24 cellular contexts compared by ENCODE assay signal in genomic region chr21:45155910-45156309, GRCh38.
"Had no signal": no experiment of that assay in that cellular context is flagged by ENCODE, and none has a peak within 500 bp of the region (broad histone marks: within the 10 kb centered on the region; RNA-seq: fewer than 3 reads in every experiment).

No MANE protein-coding gene starts in this region.

- H3K4me2 ChIP-seq: smooth muscle cell had no signal

- H3K9me3 Mint-ChIP-seq: activated naive CD4-positive, alpha-beta T cell treated with anti-CD3 and anti-CD28 coated beads, Interleukin-2, amount 50 U/mL, for 24 hours; activated T-helper 1 cell treated with anti-CD3 and anti-CD28 coated beads, Interleukin-12 subunit alpha, Interleukin-12 subunit beta, Interleukin-2, Interleukin-4 antibody, amounts not matched to agents 30 ng/mL and 10 ng/mL and 1 ng/mL, durations not matched to agents 14 hours and 24 hours and 36 hours had no signal

- H3K27me3 Mint-ChIP-seq: activated naive CD4-positive, alpha-beta T cell treated with anti-CD3 and anti-CD28 coated beads, Interleukin-2, amount 50 U/mL, for 24 hours; brain; naive B cell had no signal

- FAIRE-seq: kidney had no signal

- H3K36me3 ChIP-seq: lower lobe of right lung had no signal

- H3K4me3 Mint-ChIP-seq: activated naive CD4-positive, alpha-beta T cell treated with anti-CD3 and anti-CD28 coated beads, Interleukin-2, amount 50 U/mL, for 24 hours; activated T-helper 1 cell treated with anti-CD3 and anti-CD28 coated beads, Interleukin-12 subunit alpha, Interleukin-12 subunit beta, Interleukin-2, Interleukin-4 antibody, amounts not matched to agents 30 ng/mL and 10 ng/mL and 1 ng/mL, durations not matched to agents 14 hours and 24 hours and 36 hours; brain had no signal

- H3K27ac Mint-ChIP-seq: activated naive CD4-positive, alpha-beta T cell treated with anti-CD3 and anti-CD28 coated beads, Interleukin-2, amount 50 U/mL, for 24 hours; activated T-helper 1 cell treated with anti-CD3 and anti-CD28 coated beads, Interleukin-12 subunit alpha, Interleukin-12 subunit beta, Interleukin-2, Interleukin-4 antibody, amounts not matched to agents 30 ng/mL and 10 ng/mL and 1 ng/mL, durations not matched to agents 14 hours and 24 hours and 36 hours had no signal

- DNase-seq: activated CD4-positive, alpha-beta T cell treated with anti-CD3 and anti-CD28 coated beads for 1 hour; activated CD4-positive, alpha-beta T cell treated with anti-CD3 and anti-CD28 coated beads, Interleukin-2, amount 50 U/mL, for 4 hours; activated gamma-delta T cell; activated T-cell treated with anti-CD3 and anti-CD28 coated beads for 4 hours; anterior cingulate cortex; effector memory CD4-positive, alpha-beta T cell; foreskin melanocyte; kidney; lower lobe of right lung; mesendoderm; naive B cell; occipital lobe; stimulated activated CD4-positive, alpha-beta T cell treated with anti-CD3 and anti-CD28 coated beads, Interleukin-4, amount 100 ng/mL, for 1 hour; stimulated activated naive CD8-positive, alpha-beta T cell treated with anti-CD3 and anti-CD28 coated beads, Interleukin-15, Interleukin-2, amounts not matched to agents 100 U/mL and 50 U/mL, for 24 hours; substantia nigra; T-helper 1 cell; T-helper 9 cell; tibial artery had no signal

- H3K27me3 ChIP-seq: tibial artery had no signal

- ATAC-seq: esophagus mucosa; lower lobe of right lung; sciatic nerve; stimulated activated naive CD8-positive, alpha-beta T cell treated with anti-CD3 and anti-CD28 coated beads, Interleukin-15, Interleukin-2, amounts not matched to agents 100 U/mL and 50 U/mL, for 24 hours had no signal

- H3K4me3 ChIP-seq: lower lobe of right lung, smooth muscle cell, tibial artery had no signal

- H3K9me3 ChIP-seq: lower lobe of right lung, tibial artery had no signal

- H3K27ac ChIP-seq: lower lobe of right lung had no signal
